1 cellular context compared by ENCODE assay signal in genomic region chr14:92734618-92735017, GRCh38.
TF ChIP-seq lines count a peak whose summit lies in the region.

No MANE protein-coding gene starts in this region.

TF ChIP-seq in K562, 482 proteins besides CTCF, POLR2A, EP300 and RAD21 (continued from another document):
- TF ChIP-seq CCAR2 (IDR thresholded peaks at IDR 0.05; ENCODE audit: low read depth, low read length) (no peak), ZNF121 (CRISPR knock-in tag; conservative IDR thresholded peaks at IDR 0.05) (no peak), CBFA2T3 (IDR thresholded peaks at IDR 0.05) (peak; percentile 60; the same call in 1 of the 2 replicates)
